18 cellular contexts compared by ENCODE assay signal in genomic region chr6:150666071-150666470, GRCh38.
DNase-seq lines count a peak whose midpoint lies in the region; ATAC-seq and TF ChIP-seq lines count a peak whose summit lies in the region.
"Had no signal": no experiment of that assay in that cellular context is flagged by ENCODE, and none has a peak within 500 bp of the region (broad histone marks: within the 10 kb centered on the region; RNA-seq: fewer than 3 reads in every experiment).

No MANE protein-coding gene starts in this region.

- H3K27ac ChIP-seq in transverse colon: peak overlapping the region; percentile 18 to 69 (median 42)
- H3K27ac ChIP-seq: brain microvascular endothelial cell, foreskin keratinocyte, prostate gland, SK-N-MC, suprapubic skin had no signal

- WGBS in transverse colon (ENCODE audit: low coverage in 1 of 2), 2 donors: 75 to 78% methylated on average over 5 of the region's 5 CpGs

- H3K36me3 Mint-ChIP-seq in mesothelial cell of epicardium: peaks cover 14% of the 10 kb centered on the region
- H3K36me3 Mint-ChIP-seq: CD8-positive, alpha-beta T cell had no signal

- H3K27me3 Mint-ChIP-seq in mesothelial cell of epicardium (ENCODE audit: low read depth): no peaks in the 10 kb centered on the region

- no peaks in the 10 kb centered on the region for H3K36me3 ChIP-seq in transverse colon
- H3K36me3 ChIP-seq: brain microvascular endothelial cell, prostate gland, suprapubic skin had no signal

- no peak for DNase-seq in Right ventricle myocardium superior
- DNase-seq in Right ventricle myocardium inferior (ENCODE audit: missing footprints): no peak
- peak; percentile 31 for DNase-seq in choroid plexus epithelial cell (ENCODE audit: low read depth)
- no peak for DNase-seq in mesothelial cell of epicardium (ENCODE audit: low spot score in 2 of 2, unreplicated experiment in 2 of 2)
- DNase-seq in transverse colon: peak; percentile 30
- DNase-seq in HuH-7.5 (ENCODE audit: low spot score): no peak
- DNase-seq in SHP77 treated with DMSO at 0.1 percent for 48 hours (lab: John Stamatoyannopoulos, UW): no peak
- DNase-seq: activated gamma-delta T cell; brain microvascular endothelial cell; CD8-positive, alpha-beta T cell; foreskin keratinocyte; KG1; NCI-H1417 treated with DMSO at 0.1 percent for 48 hours; NCI-H446 treated with DMSO at 0.1 percent for 48 hours had no signal

- H3K4me1 Mint-ChIP-seq in mesothelial cell of epicardium: peaks cover 44% of the 10 kb centered on the region

- intact Hi-C loops in Right ventricle myocardium superior (cut with DNase I) (loop anchor here (5.0 kb wide), 1 partner anchor 64 kb away; no protein-coding TSS in a partner anchor), Right ventricle myocardium inferior (cut with DNase I) (loop anchor here (5.0 kb wide), 2 partner anchors 44 to 249 kb away; no protein-coding TSS in a partner anchor), transverse colon (cut with DNase I; ENCODE audit: low total_unique reads) (no loop called here)

- no peaks in the 10 kb centered on the region for H3K27me3 ChIP-seq in transverse colon
- H3K27me3 ChIP-seq: brain microvascular endothelial cell, foreskin keratinocyte, suprapubic skin had no signal

- no peaks in the 10 kb centered on the region for H3K9me3 ChIP-seq in transverse colon
- H3K9me3 ChIP-seq: prostate gland, suprapubic skin had no signal

- TF ChIP-seq CTCF in choroid plexus epithelial cell (conservative IDR thresholded peaks at IDR 0.05; ENCODE audit: low read depth, low read length) (no peak), mesothelial cell of epicardium (IDR thresholded peaks at IDR 0.05; ENCODE audit: unreplicated experiment) (no peak), transverse colon (IDR thresholded peaks at IDR 0.05) (no peak)

- no peaks in the 10 kb centered on the region for H3K9me3 Mint-ChIP-seq in mesothelial cell of epicardium
- H3K9me3 Mint-ChIP-seq: CD8-positive, alpha-beta T cell had no signal

- no peak for TF ChIP-seq EP300 in transverse colon (IDR thresholded peaks at IDR 0.05; ENCODE audit: low read depth)

- in situ Hi-C loops in transverse colon (cut with MboI; ENCODE audit: low pct_ligation_motif_present in 1 of 4, low pct_unique_long_range_greater_than_20kb in 1 of 4, low sequenced_read_pairs in 3 of 4): no loop called here

- TF ChIP-seq POLR2A in transverse colon (IDR thresholded peaks at IDR 0.05): no peak

- peaks cover 12 to 32% (median 21%) of the 10 kb centered on the region in 4 donors for H3K4me1 ChIP-seq in transverse colon
- H3K4me1 ChIP-seq: prostate gland had no signal

- H3K4me3 ChIP-seq in choroid plexus epithelial cell (ENCODE audit: low read depth, low read length) (no peak overlapping the region), transverse colon (no peak overlapping the region)
- H3K4me3 ChIP-seq: prostate gland, SK-N-MC, suprapubic skin had no signal

- peak overlapping the region; percentile 48 for H3K27ac Mint-ChIP-seq in mesothelial cell of epicardium
- H3K27ac Mint-ChIP-seq: CD8-positive, alpha-beta T cell had no signal

- H3K4me3 Mint-ChIP-seq in mesothelial cell of epicardium: no peak overlapping the region
- H3K4me3 Mint-ChIP-seq: CD8-positive, alpha-beta T cell had no signal

- ATAC-seq in Right ventricle myocardium superior (ENCODE audit: poor library complexity) (peak; percentile 25), Right ventricle myocardium inferior (no peak), HG03095 (IDR thresholded peaks at IDR 0.05; ENCODE audit: unreplicated experiment) (no peak)
- ATAC-seq: CD8-positive, alpha-beta T cell; foreskin keratinocyte had no signal

Comparison
In these comparisons a context has a peak if more than half of its experiments do, and no peak if none do; other contexts are left out.
1. DNase-seq: peak in choroid plexus epithelial cell (single experiment) and transverse colon (single experiment); none in Right ventricle myocardium superior (single experiment), Right ventricle myocardium inferior (single experiment), mesothelial cell of epicardium (0 of 2), HuH-7.5 (single experiment) and SHP77 treated with DMSO at 0.1 percent for 48 hours (single experiment).